Comparison of ENCODE assay signal across 8 cellular contexts in the genomic region with DNA sequence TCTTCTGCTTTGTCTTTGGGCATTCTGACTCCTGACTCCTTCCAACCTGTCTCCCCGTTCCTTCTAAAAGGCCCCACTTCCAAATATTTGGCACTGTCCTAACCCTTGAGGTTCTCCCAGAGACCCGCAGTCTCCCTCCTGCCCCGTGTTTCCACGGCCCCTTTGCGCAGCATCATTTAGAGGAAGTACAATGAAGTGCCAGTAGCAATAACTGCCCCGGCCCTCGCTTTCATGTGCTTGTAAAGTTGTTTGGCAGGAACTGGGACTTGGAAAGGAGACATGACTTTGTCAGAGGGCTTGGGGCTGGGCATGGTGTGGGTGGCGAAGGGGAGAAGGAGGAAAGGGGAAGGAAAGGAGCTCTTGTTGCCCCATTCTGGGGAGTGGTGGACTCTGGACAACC. TPM values are rescaled to one million over a fixed set of nuclear protein-coding genes. Genes with fewer than 3 reads are reported as not detected.
DNase-seq lines count a peak whose midpoint lies in the region; ATAC-seq and TF ChIP-seq lines count a peak whose summit lies in the region.

No MANE protein-coding gene starts in this region.

- TF ChIP-seq POLR2A in vagina (IDR thresholded peaks at IDR 0.05) = no peak

- H3K9me3 ChIP-seq in adipocyte (ENCODE audit: control insufficient read depth, low read length) = no peaks in the 10 kb centered on the region
- H3K9me3 ChIP-seq in lung (ENCODE audit: control insufficient read depth in 2 of 2, insufficient read depth in 1 of 2, low read length in 1 of 2) = no peaks in the 10 kb centered on the region
- no peaks in the 10 kb centered on the region for H3K9me3 ChIP-seq in vagina

- no peak for ATAC-seq in lung (ENCODE audit: insufficient read depth, low FRiP score)
- ATAC-seq in GM21717 (IDR thresholded peaks at IDR 0.05; ENCODE audit: unreplicated experiment) = no peak

- no peaks in the 10 kb centered on the region for H3K36me3 ChIP-seq in adipocyte (ENCODE audit: control insufficient read depth, insufficient read depth, low read length, severe bottlenecking)
- H3K36me3 ChIP-seq in lung (ENCODE audit: control insufficient read depth in 2 of 2, insufficient read depth in 2 of 2, low read length in 2 of 2) = no peaks in the 10 kb centered on the region
- H3K36me3 ChIP-seq in vagina = no peaks in the 10 kb centered on the region

- intact Hi-C loops in vagina (cut with DNase I) = no loop called here

- TF ChIP-seq CTCF in lung (IDR thresholded peaks at IDR 0.05; ENCODE audit: control extremely low read depth, extremely low read depth) = no peak
- TF ChIP-seq CTCF in vagina (IDR thresholded peaks at IDR 0.05) = no peak

- H3K4me1 ChIP-seq in adipocyte (ENCODE audit: control insufficient read depth, insufficient read depth, low read length) (peaks cover 55% of the 10 kb centered on the region), lung (ENCODE audit: control insufficient read depth in 2 of 2, insufficient read depth in 2 of 2, low read length in 2 of 2) (peaks cover 0 to 23% of the 10 kb centered on the region in 2 donors), vagina (peaks cover 78% of the 10 kb centered on the region)

- H3K4me3 ChIP-seq in adipocyte (ENCODE audit: low read length) (peak overlapping the region; percentile 92), lung (peak overlapping the region; percentile 24), vagina (peak overlapping the region; percentile 86 to 93)

- peak; percentile 22 for DNase-seq in stimulated activated CD4-positive, alpha-beta T cell treated with anti-CD3 and anti-CD28 coated beads, Interleukin-12 subunit alpha, Interleukin-12 subunit beta, amount 100 ng/mL, for 4 hours
- no peak for DNase-seq in stimulated activated CD4-positive, alpha-beta T cell treated with anti-CD3 and anti-CD28 coated beads, Interleukin-2, amount 100 ng/mL, for 48 hours
- DNase-seq in adipocyte (ENCODE audit: low read depth) (no peak), lung (ENCODE audit: low spot score) (peak; percentile 71), vagina (ENCODE audit: extremely low spot score in 2 of 2) (no peak), NCI-H526 (lab: John Stamatoyannopoulos, UW) (no peak), NCI-H748 (lab: John Stamatoyannopoulos, UW; ENCODE audit: unreplicated experiment) (no peak)

- 10 to 19% methylated on average over 8 of the region's 8 CpGs for whole genome bisulfite sequencing in lung, 2 donors

- H3K9ac ChIP-seq in adipocyte (ENCODE audit: low read length) = peak overlapping the region; percentile 96

- peak overlapping the region in 1 of 2 donors; percentile 83 for H3K27ac ChIP-seq in lung (ENCODE audit: low read depth in 1 of 2, low read length in 1 of 2)
- H3K27ac ChIP-seq in vagina = peak overlapping the region; percentile 96

- H3K27me3 ChIP-seq in adipocyte (replicated peaks; ENCODE audit: control insufficient read depth, insufficient read depth, low read length) (no peaks in the 10 kb centered on the region), lung (ENCODE audit: control insufficient read depth, insufficient read depth) (no peaks in the 10 kb centered on the region), vagina (no peaks in the 10 kb centered on the region)

RNA-seq across cellular contexts. Expression of a gene that starts 2.6 kb away (rescaled TPM):
- 100 to 1,000 TPM; 533 to 556 TPM for total RNA-seq in lung
- polyA plus RNA-seq in lung = 100 to 1,000 TPM; 115 to 636 TPM
- total RNA-seq in vagina = 869 TPM

Comparison
In these comparisons a context has a peak if more than half of its experiments do, and no peak if none do; other contexts are left out.
1. DNase-seq: peak in stimulated activated CD4-positive, alpha-beta T cell treated with anti-CD3 and anti-CD28 coated beads, Interleukin-12 subunit alpha, Interleukin-12 subunit beta, amount 100 ng/mL, for 4 hours (single experiment) and lung (single experiment); none in stimulated activated CD4-positive, alpha-beta T cell treated with anti-CD3 and anti-CD28 coated beads, Interleukin-2, amount 100 ng/mL, for 48 hours (0 of 2), adipocyte (single experiment), vagina (0 of 2), NCI-H526 (0 of 2) and NCI-H748 (single experiment).
2. H3K4me3 ChIP-seq: peak in every context shown above with its lines; median percentile 92 in adipocyte; 90 in vagina; 24 in lung.